In genomic region chr9:22041329-22041728, GRCh38 we compare ENCODE assay signal across 29 cellular contexts. TPM values are rescaled to one million over a fixed set of nuclear protein-coding genes. Genes with fewer than 3 reads are reported as not detected.
DNase-seq lines count a peak whose midpoint lies in the region; ATAC-seq and TF ChIP-seq lines count a peak whose summit lies in the region.
"Had no signal": no experiment of that assay in that cellular context is flagged by ENCODE, and none has a peak within 500 bp of the region (broad histone marks: within the 10 kb centered on the region; RNA-seq: fewer than 3 reads in every experiment).

No MANE protein-coding gene starts in this region.

- H4K20me1 ChIP-seq in GM23248 (ENCODE audit: insufficient read depth) (no peaks in the 10 kb centered on the region), hepatocyte (ENCODE audit: insufficient read depth, poor library complexity, severe bottlenecking) (no peaks in the 10 kb centered on the region)

- H3K4me1 Mint-ChIP-seq in activated T-helper 17 cell treated with anti-CD3 and anti-CD28 coated beads, Interleukin-2, amount 50 U/mL, for 72 hours, result peaks cover 8% of the 10 kb centered on the region
- H3K4me1 Mint-ChIP-seq: central memory CD8-positive, alpha-beta T cell; nephron progenitor cell had no signal

- H3K79me2 ChIP-seq in GM23248 (ENCODE audit: insufficient read depth), result no peaks in the 10 kb centered on the region
- H3K79me2 ChIP-seq in hepatocyte, result no peaks in the 10 kb centered on the region

- no peaks in the 10 kb centered on the region for H3K27me3 Mint-ChIP-seq in activated T-helper 17 cell treated with anti-CD3 and anti-CD28 coated beads, Interleukin-2, amount 50 U/mL, for 72 hours
- H3K27me3 Mint-ChIP-seq: central memory CD8-positive, alpha-beta T cell had no signal

- no peak overlapping the region for H3K4me3 Mint-ChIP-seq in activated T-helper 17 cell treated with anti-CD3 and anti-CD28 coated beads, Interleukin-2, amount 50 U/mL, for 72 hours
- H3K4me3 Mint-ChIP-seq: activated CD4-positive, alpha-beta T cell treated with anti-CD3 and anti-CD28 coated beads, Interleukin-2, amount 10 ng/mL, durations not matched to agents 24 days and 14 days; activated naive CD4-positive, alpha-beta T cell treated with anti-CD3 and anti-CD28 coated beads, Interleukin-2, amount 10 ng/mL, durations not matched to agents 7 days and 5 days; central memory CD8-positive, alpha-beta T cell; nephron progenitor cell had no signal

- H3K4me2 ChIP-seq in GM23248 (ENCODE audit: unreplicated experiment) (peak overlapping the region; percentile 41), hepatocyte (peak overlapping the region; percentile 9)

- peak overlapping the region; percentile 5 for H3K27ac Mint-ChIP-seq in activated T-helper 17 cell treated with anti-CD3 and anti-CD28 coated beads, Interleukin-2, amount 50 U/mL, for 72 hours
- no peak overlapping the region for H3K27ac Mint-ChIP-seq in activated naive CD4-positive, alpha-beta T cell treated with anti-CD3 and anti-CD28 coated beads, Interleukin-2, amount 50 U/mL, for 72 hours
- H3K27ac Mint-ChIP-seq: activated naive CD4-positive, alpha-beta T cell treated with anti-CD3 and anti-CD28 coated beads, Interleukin-2, amount 10 ng/mL, durations not matched to agents 7 days and 5 days; nephron progenitor cell had no signal

- ATAC-seq in activated T-helper 17 cell treated with anti-CD3 and anti-CD28 coated beads, Interleukin-2, amount 50 U/mL, for 72 hours (replicated peaks), result no peak
- ATAC-seq in activated naive CD4-positive, alpha-beta T cell treated with anti-CD3 and anti-CD28 coated beads, Interleukin-2, amount 50 U/mL, for 72 hours, result no peak
- ATAC-seq in GM19035 (IDR thresholded peaks at IDR 0.05; ENCODE audit: unreplicated experiment), result no peak
- no peak for ATAC-seq in GM21360 (IDR thresholded peaks at IDR 0.05; ENCODE audit: unreplicated experiment)
- ATAC-seq: gastrocnemius medialis had no signal

- H3K36me3 ChIP-seq in GM23248 (ENCODE audit: low read depth) (no peaks in the 10 kb centered on the region), hepatocyte (replicated peaks; ENCODE audit: insufficient read depth, low read depth) (no peaks in the 10 kb centered on the region), prostate gland (no peaks in the 10 kb centered on the region)
- H3K36me3 ChIP-seq: BE2C, gastrocnemius medialis, left ventricle myocardium inferior, vagina, WERI-Rb-1 had no signal

- in situ Hi-C loops in GM23248 (cut with MboI), result no loop called here

- intact Hi-C loops in prostate gland (cut with DNase I), result no loop called here

- H3K4me3 ChIP-seq in GM23248 (peak overlapping the region; percentile 5; the same call in 1 of the 2 replicates), hepatocyte (no peak overlapping the region), prostate gland (no peak overlapping the region)
- H3K4me3 ChIP-seq: gastrocnemius medialis, left ventricle myocardium inferior, vagina had no signal

- peaks cover 59% of the 10 kb centered on the region for H3K4me1 ChIP-seq in GM23248 (ENCODE audit: insufficient read depth)
- peaks cover 9% of the 10 kb centered on the region for H3K4me1 ChIP-seq in hepatocyte (ENCODE audit: insufficient read depth)
- H3K4me1 ChIP-seq in prostate gland (replicated peaks), result no peaks in the 10 kb centered on the region
- H3K4me1 ChIP-seq: BE2C, left ventricle myocardium inferior had no signal

- WGBS in GM23248 (ENCODE audit: low coverage in 1 of 2, low lambda C conversion rate in 2 of 2, missing lambda C conversion rate in 2 of 2), 2 experiments, result 97 to 100% methylated on average over 1 of the region's 1 CpG
- 96% methylated on average over 1 of the region's 1 CpG for WGBS in hepatocyte (ENCODE audit: low lambda C conversion rate, missing lambda C conversion rate)
- WGBS in prostate gland, result 87% methylated on average over 1 of the region's 1 CpG

- H3K9me3 Mint-ChIP-seq in activated T-helper 17 cell treated with anti-CD3 and anti-CD28 coated beads, Interleukin-2, amount 50 U/mL, for 72 hours, result no peaks in the 10 kb centered on the region
- no peaks in the 10 kb centered on the region for H3K9me3 Mint-ChIP-seq in activated naive CD4-positive, alpha-beta T cell treated with anti-CD3 and anti-CD28 coated beads, Interleukin-2, amount 50 U/mL, for 72 hours
- H3K9me3 Mint-ChIP-seq: activated CD4-positive, alpha-beta T cell treated with anti-CD3 and anti-CD28 coated beads, Interleukin-2, amount 10 ng/mL, durations not matched to agents 24 days and 14 days; activated naive CD4-positive, alpha-beta T cell treated with anti-CD3 and anti-CD28 coated beads, Interleukin-2, amount 10 ng/mL, durations not matched to agents 7 days and 5 days; central memory CD8-positive, alpha-beta T cell; nephron progenitor cell had no signal

- no peak overlapping the region for H2AFZ ChIP-seq in GM23248
- H2AFZ ChIP-seq in hepatocyte, result no peak overlapping the region

- H3K9me3 ChIP-seq in GM23248 (ENCODE audit: low read depth) (no peaks in the 10 kb centered on the region), hepatocyte (ENCODE audit: low read depth) (no peaks in the 10 kb centered on the region), prostate gland (no peaks in the 10 kb centered on the region)
- H3K9me3 ChIP-seq: BE2C, gastrocnemius medialis, left ventricle myocardium inferior, vagina had no signal

- TF ChIP-seq CTCF in hepatocyte (IDR thresholded peaks at IDR 0.05; ENCODE audit: poor library complexity) (no peak), prostate gland (IDR thresholded peaks at IDR 0.05) (no peak)

- no peaks in the 10 kb centered on the region for H3K36me3 Mint-ChIP-seq in activated T-helper 17 cell treated with anti-CD3 and anti-CD28 coated beads, Interleukin-2, amount 50 U/mL, for 72 hours (ENCODE audit: low read depth)
- H3K36me3 Mint-ChIP-seq in activated naive CD4-positive, alpha-beta T cell treated with anti-CD3 and anti-CD28 coated beads, Interleukin-2, amount 50 U/mL, for 72 hours, result no peaks in the 10 kb centered on the region

- H3K27me3 ChIP-seq in GM23248 (replicated peaks; ENCODE audit: insufficient read depth) (no peaks in the 10 kb centered on the region), hepatocyte (no peaks in the 10 kb centered on the region), prostate gland (replicated peaks; ENCODE audit: insufficient read depth) (no peaks in the 10 kb centered on the region)
- H3K27me3 ChIP-seq: BE2C, gastrocnemius medialis, vagina had no signal

- H3K9ac ChIP-seq in GM23248, result 0 out of 2 replicates have a peak overlapping the region, but pooled peaks have one; percentile 36

- H3K27ac ChIP-seq in GM23248 (peak overlapping the region; percentile 79), hepatocyte (peak overlapping the region; percentile 68), prostate gland (peak overlapping the region; percentile 54 to 75)
- H3K27ac ChIP-seq: gastrocnemius medialis, left ventricle myocardium inferior, RWPE1, vagina, WERI-Rb-1 had no signal

- H3K9me2 ChIP-seq in GM23248 (ENCODE audit: insufficient read depth) (no peaks in the 10 kb centered on the region), hepatocyte (replicated peaks; ENCODE audit: insufficient read depth) (no peaks in the 10 kb centered on the region)

- H3F3A ChIP-seq in GM23248 (ENCODE audit: insufficient read depth), result peaks cover 37% of the 10 kb centered on the region

- DNase-seq in GM23248, result peak; percentile 4
- no peak for DNase-seq in hepatocyte (ENCODE audit: low spot score)
- no peak for DNase-seq in prostate gland (ENCODE audit: low spot score)
- no peak for DNase-seq in activated naive CD4-positive, alpha-beta T cell treated with anti-CD3 and anti-CD28 coated beads, Interleukin-2, amount 50 U/mL, for 72 hours (ENCODE audit: low spot score in 2 of 2)
- no peak for DNase-seq in amygdala (lab: John Stamatoyannopoulos, UW)
- DNase-seq: activated CD4-positive, alpha-beta T cell treated with anti-CD3 and anti-CD28 coated beads, Interleukin-2, amount 10 ng/mL, durations not matched to agents 24 days and 14 days; activated naive CD4-positive, alpha-beta T cell treated with anti-CD3 and anti-CD28 coated beads, Interleukin-2, amount 10 ng/mL, durations not matched to agents 7 days and 5 days; aorta; BE2C; gastrocnemius medialis; GF-D8; H7; hypothalamus; KBM-7; left ventricle myocardium inferior; midbrain; NCI-H1694; nephron progenitor cell; stimulated activated CD4-positive, alpha-beta T cell treated with anti-CD3 and anti-CD28 coated beads, Interleukin-1b, Interleukin-23, amount 100 ng/mL, for 48 hours; substantia nigra; WERI-Rb-1 had no signal

- no peak for TF ChIP-seq POLR2A in prostate gland (IDR thresholded peaks at IDR 0.05)

RNA-seq across cellular contexts. Expression of gene CDKN2B, which starts 32.2 kb away (rescaled TPM):
- total RNA-seq in GM23248 (2014; rRNA removed; shearing (Covaris generic)), result 5.3 and 10.6 TPM in 2 replicates
- polyA plus RNA-seq in GM23248 (2016; fragmentation: Nextera tagmentation; extraction: Ambion mirVana) (6.7 and 8.9 TPM in 2 replicates), hepatocyte (6.0 and 15.1 TPM in 2 replicates)
- total RNA-seq in activated T-helper 17 cell treated with anti-CD3 and anti-CD28 coated beads, Interleukin-2, amount 50 U/mL, for 72 hours, result under 1 TPM; 0.19 to 0.76 TPM
- total RNA-seq in hepatocyte (8.5 and 18.6 TPM in 2 replicates), prostate gland (1 to 10 TPM; 5.4 to 8.8 TPM)
- total RNA-seq in activated naive CD4-positive, alpha-beta T cell treated with anti-CD3 and anti-CD28 coated beads, Interleukin-2, amount 50 U/mL, for 72 hours, result under 1 TPM; 0.09 to 0.23 TPM
- total RNA-seq: A673, skeletal muscle tissue had no signal

RNA-seq across cellular contexts. Expression of gene CDKN2B-AS1, which starts 46.7 kb away (rescaled TPM):
- total RNA-seq in GM23248 (2014; rRNA removed; shearing (Covaris generic)), result 1.3 and 4.1 TPM in 2 replicates
- polyA plus RNA-seq in GM23248 (2016; fragmentation: Nextera tagmentation; extraction: Ambion mirVana), result 0.58 and 0.61 TPM in 2 replicates
- under 1 TPM; 0.64 to 0.93 TPM for total RNA-seq in activated T-helper 17 cell treated with anti-CD3 and anti-CD28 coated beads, Interleukin-2, amount 50 U/mL, for 72 hours
- total RNA-seq in hepatocyte, result 0.27 and 1.1 TPM in 2 replicates
- polyA plus RNA-seq in hepatocyte, result 0.26 and 0.68 TPM in 2 replicates
- total RNA-seq in prostate gland, result under 1 TPM in 1 of 2 donors, not detected in 1; 0.62 TPM
- total RNA-seq in activated naive CD4-positive, alpha-beta T cell treated with anti-CD3 and anti-CD28 coated beads, Interleukin-2, amount 50 U/mL, for 72 hours, result under 1 TPM in 1 of 2 donors, not detected in 1; 0.20 TPM
- total RNA-seq: A673, H7 had no signal

RNA-seq across cellular contexts. Expression of gene CDKN2A, which starts 47.1 kb away (rescaled TPM):
- total RNA-seq in GM23248 (2014; rRNA removed; shearing (Covaris generic)), result 18.1 and 27.3 TPM in 2 replicates
- polyA plus RNA-seq in GM23248 (2016; fragmentation: Nextera tagmentation; extraction: Ambion mirVana) (42.2 and 43.6 TPM in 2 replicates), hepatocyte (2.9 and 4.8 TPM in 2 replicates)
- total RNA-seq in activated T-helper 17 cell treated with anti-CD3 and anti-CD28 coated beads, Interleukin-2, amount 50 U/mL, for 72 hours, result 1 to 10 TPM; 4.7 to 6.4 TPM
- total RNA-seq in hepatocyte (0.76 and 0.90 TPM in 2 replicates), prostate gland (1 to 10 TPM in 1 of 2 donors, under 1 TPM in 1; 0.55 to 4.5 TPM)
- total RNA-seq in activated naive CD4-positive, alpha-beta T cell treated with anti-CD3 and anti-CD28 coated beads, Interleukin-2, amount 50 U/mL, for 72 hours, result under 1 TPM; 0.43 to 0.68 TPM
- total RNA-seq: A673, H7, skeletal muscle tissue had no signal
